19 cellular contexts compared by ENCODE assay signal in the genomic region with DNA sequence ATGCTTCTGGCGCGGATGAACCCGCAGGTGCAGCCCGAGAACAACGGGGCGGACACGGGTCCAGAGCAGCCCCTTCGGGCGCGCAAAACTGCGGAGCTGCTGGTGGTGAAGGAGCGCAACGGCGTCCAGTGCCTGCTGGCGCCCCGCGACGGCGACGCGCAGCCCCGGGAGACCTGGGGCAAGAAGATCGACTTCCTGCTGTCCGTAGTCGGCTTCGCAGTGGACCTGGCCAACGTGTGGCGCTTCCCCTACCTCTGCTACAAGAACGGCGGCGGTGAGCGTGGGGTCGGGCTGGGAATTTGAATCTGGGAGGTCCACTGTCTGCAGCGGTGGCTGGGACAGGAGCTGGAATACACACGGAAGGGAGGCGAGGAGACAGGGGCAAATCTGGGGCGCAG. TPM values are rescaled to one million over a fixed set of nuclear protein-coding genes. Genes with fewer than 3 reads are reported as not detected.
DNase-seq lines count a peak whose midpoint lies in the region; ATAC-seq and TF ChIP-seq lines count a peak whose summit lies in the region.
"Had no signal": no experiment of that assay in that cellular context is flagged by ENCODE, and none has a peak within 500 bp of the region (broad histone marks: within the 10 kb centered on the region; RNA-seq: fewer than 3 reads in every experiment).

No MANE protein-coding gene starts in this region.

- peaks cover 26% of the 10 kb centered on the region for H3K4me1 Mint-ChIP-seq in type B pancreatic cell (ENCODE audit: unreplicated experiment)

- ATAC-seq in right cardiac atrium (no peak), GM19035 (IDR thresholded peaks at IDR 0.05; ENCODE audit: unreplicated experiment) (no peak)
- ATAC-seq: activated T-cell treated with anti-CD3 and anti-CD28 coated beads, Interleukin-2, amount 50 U/mL, for 4 hours; left colon; PC-3 had no signal

- DNase-seq in cardiac muscle cell (ENCODE audit: low read depth in 1 of 2, low spot score in 1 of 2) (no peak), right cardiac atrium (no peak), epithelial cell of esophagus (ENCODE audit: low read depth) (peak; percentile 13), mesenteric fat pad (ENCODE audit: low spot score) (peak; percentile 81), type B pancreatic cell (ENCODE audit: extremely low spot score, unreplicated experiment) (no peak), SHP77 (lab: John Stamatoyannopoulos, UW) (no peak), thyroid gland (no peak)
- DNase-seq: activated CD4-positive, alpha-beta T cell treated with anti-CD3 and anti-CD28 coated beads, Interleukin-2, amount 50 U/mL, for 48 hours; activated T-cell treated with anti-CD3 and anti-CD28 coated beads, Interleukin-2, amount 50 U/mL, for 4 hours; caudate nucleus; DMS79; left colon; NCI-H2029; NCI-H526; PC-3 had no signal

- no peak overlapping the region for H3K27ac Mint-ChIP-seq in type B pancreatic cell
- H3K27ac Mint-ChIP-seq: CD14-positive monocyte had no signal

- no peak for TF ChIP-seq POLR2A in thyroid gland (IDR thresholded peaks at IDR 0.05)

- H3K9me3 ChIP-seq in cardiac muscle cell (ENCODE audit: low read depth) (no peaks in the 10 kb centered on the region), right cardiac atrium (ENCODE audit: control insufficient read depth, low read length) (no peaks in the 10 kb centered on the region), thyroid gland (no peaks in the 10 kb centered on the region)
- H3K9me3 ChIP-seq: A549 had no signal

- no peaks in the 10 kb centered on the region for H3K9me3 Mint-ChIP-seq in type B pancreatic cell
- H3K9me3 Mint-ChIP-seq: activated T-cell treated with anti-CD3 and anti-CD28 coated beads, Interleukin-2, amount 50 U/mL, for 4 hours had no signal

- peaks cover 45% of the 10 kb centered on the region for H3K27me3 Mint-ChIP-seq in type B pancreatic cell

- H3K4me3 ChIP-seq in cardiac muscle cell (peak overlapping the region; percentile 22), right cardiac atrium (ENCODE audit: low read length) (no peak overlapping the region), epithelial cell of esophagus (ENCODE audit: low read length) (peak overlapping the region; percentile 38), thyroid gland (replicated peaks in 1 of 3) (no peak overlapping the region)
- H3K4me3 ChIP-seq: A549 had no signal

- 9% methylated on average over 37 of the region's 37 CpGs for WGBS in right cardiac atrium
- 11 to 14% methylated on average over 15 to 16 of the region's 37 CpGs for WGBS in thyroid gland, 2 donors

- TF ChIP-seq CTCF in cardiac muscle cell (IDR thresholded peaks at IDR 0.05; ENCODE audit: low read depth, low read length) (no peak), epithelial cell of esophagus (IDR thresholded peaks at IDR 0.05; ENCODE audit: insufficient read depth, low read depth, low read length, missing control alignments) (no peak), type B pancreatic cell (conservative IDR thresholded peaks at IDR 0.05) (no peak), thyroid gland (IDR thresholded peaks at IDR 0.05) (no peak)

- H3K27me3 ChIP-seq in cardiac muscle cell = peaks cover 99% of the 10 kb centered on the region
- peaks cover 3% of the 10 kb centered on the region for H3K27me3 ChIP-seq in right cardiac atrium (ENCODE audit: control insufficient read depth, insufficient read depth)
- H3K27me3 ChIP-seq in thyroid gland = peaks cover 10% of the 10 kb centered on the region

- no peaks in the 10 kb centered on the region for H3K4me1 ChIP-seq in cardiac muscle cell (ENCODE audit: low read depth)
- no peaks in the 10 kb centered on the region for H3K4me1 ChIP-seq in right cardiac atrium (ENCODE audit: control insufficient read depth, insufficient read depth, low read length)
- peaks cover 3 to 12% of the 10 kb centered on the region in 2 donors for H3K4me1 ChIP-seq in thyroid gland
- H3K4me1 ChIP-seq: A549 had no signal

- peak overlapping the region; percentile 89 for H3K4me3 Mint-ChIP-seq in type B pancreatic cell
- H3K4me3 Mint-ChIP-seq: activated T-cell treated with anti-CD3 and anti-CD28 coated beads, Interleukin-2, amount 50 U/mL, for 4 hours had no signal

- H3K27ac ChIP-seq in cardiac muscle cell (no peak overlapping the region), right cardiac atrium (ENCODE audit: low read length) (no peak overlapping the region), thyroid gland (no peak overlapping the region)
- H3K27ac ChIP-seq: A549 had no signal

- H3K36me3 ChIP-seq in cardiac muscle cell (no peaks in the 10 kb centered on the region), thyroid gland (no peaks in the 10 kb centered on the region)

- peaks cover 4% of the 10 kb centered on the region for H3K36me3 Mint-ChIP-seq in type B pancreatic cell
- H3K36me3 Mint-ChIP-seq: CD14-positive monocyte had no signal

- intact Hi-C loops in right cardiac atrium (cut with DNase I) (no loop called here), thyroid gland (cut with DNase I) (no loop called here)

RNA-seq across cellular contexts. Expression of gene SLC6A2, which starts 0.9 kb away (rescaled TPM):
- total RNA-seq in cardiac muscle cell = 1.3 and 3.4 TPM in 2 replicates
- 1.9 and 3.4 TPM in 2 replicates for polyA plus RNA-seq in cardiac muscle cell
- not detected for total RNA-seq in right cardiac atrium
- not detected for polyA plus RNA-seq in right cardiac atrium
- 0.64 TPM for total RNA-seq in mesenteric fat pad
- 5.7 and 12.7 TPM in 2 replicates for total RNA-seq in type B pancreatic cell (ENCODE audit: low replicate concordance)
- not detected for total RNA-seq in thyroid gland
- total RNA-seq: activated T-cell treated with anti-CD3 and anti-CD28 coated beads, Interleukin-2, amount 50 U/mL, for 4 hours; PC-3; pulmonary artery endothelial cell had no signal
- polyA plus RNA-seq: A549, CD14-positive monocyte had no signal

Comparison
In these comparisons a context has a peak if more than half of its experiments do, and no peak if none do; other contexts are left out.
1. H3K4me3 ChIP-seq: peak in cardiac muscle cell (single experiment) and epithelial cell of esophagus (single experiment); none in right cardiac atrium (single experiment) and thyroid gland (0 of 3).
2. DNase-seq: peak in epithelial cell of esophagus (single experiment) and mesenteric fat pad (single experiment); none in cardiac muscle cell (0 of 2), right cardiac atrium (0 of 3), type B pancreatic cell (single experiment), SHP77 (0 of 2) and thyroid gland (0 of 2).